ENCODE assay signal across 8 cellular contexts in the genomic region with DNA sequence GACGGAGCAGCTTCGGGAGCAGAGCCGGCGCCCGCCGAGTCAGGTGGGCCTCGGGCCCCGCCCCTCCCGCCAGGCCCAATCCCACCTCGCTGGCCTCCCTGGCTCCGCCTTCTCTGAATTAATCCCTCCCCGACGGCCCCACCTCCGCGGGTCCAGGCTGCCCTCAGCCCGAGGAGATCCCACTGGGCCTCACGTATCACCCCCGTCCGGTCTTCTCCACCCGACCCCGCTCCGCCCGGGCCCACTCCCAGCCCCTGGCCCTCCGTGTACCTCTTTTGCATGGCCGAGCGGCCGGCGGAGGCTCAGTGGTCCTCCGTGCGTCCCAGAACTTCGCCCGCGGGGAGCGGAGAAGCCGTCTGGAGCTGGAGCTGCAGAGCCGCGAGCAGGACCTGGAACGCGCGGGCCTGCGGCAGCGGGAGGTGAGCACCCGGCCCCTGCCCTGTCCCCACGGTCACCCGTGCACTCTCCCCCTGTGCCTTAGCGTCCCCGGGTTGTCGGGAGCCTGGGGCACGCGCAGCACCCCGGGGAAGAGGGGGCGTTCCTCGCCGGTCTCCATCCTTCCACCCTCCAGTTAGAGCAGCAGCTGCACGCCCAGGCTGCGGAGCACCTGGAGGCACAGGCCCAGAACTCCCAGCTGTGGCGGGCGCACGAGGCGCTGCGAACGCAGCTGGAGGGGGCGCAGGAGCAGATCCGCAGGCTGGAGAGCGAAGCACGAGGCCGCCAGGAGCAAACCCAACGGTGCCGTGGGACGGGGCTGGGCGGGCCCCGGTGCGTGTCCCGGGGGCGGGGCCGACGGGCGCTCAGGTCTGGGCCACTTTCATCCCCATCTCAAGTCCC. TPM values are rescaled to one million over a fixed set of nuclear protein-coding genes. Genes with fewer than 3 reads are reported as not detected.
DNase-seq lines count a peak whose midpoint lies in the region; ATAC-seq, FAIRE-seq and TF ChIP-seq lines count a peak whose summit lies in the region.

No MANE protein-coding gene starts in this region.

- H3K27me3 ChIP-seq in H1 (replicated peaks in 1 of 4; ENCODE audit: control insufficient read depth in 3 of 4, extremely low read depth in 1 of 4, insufficient read depth in 3 of 4, low read length in 3 of 4) (peaks cover 6 to 41% (median 31%) of the 10 kb centered on the region in 4 experiments), mesendoderm (ENCODE audit: insufficient read depth, low read length, poor library complexity) (peaks cover 3% of the 10 kb centered on the region), testis (no peaks in the 10 kb centered on the region)

- H2AFZ ChIP-seq in H1 (ENCODE audit: low read length): no peak overlapping the region

- no peak overlapping the region for H3K56ac ChIP-seq in H1 (replicated peaks; ENCODE audit: insufficient read length, low read depth, low read length)
- H3K56ac ChIP-seq in mesendoderm (ENCODE audit: low read length): peak overlapping the region; percentile 76

- H3K23ac ChIP-seq in H1 (ENCODE audit: insufficient read length): no peak overlapping the region
- peak overlapping the region; percentile 66 for H3K23ac ChIP-seq in mesendoderm (ENCODE audit: low read length)

- TF ChIP-seq POLR2A in H1 (IDR thresholded peaks at IDR 0.05; ENCODE audit: control extremely low read depth in 1 of 2, low read depth in 2 of 2, low read length in 2 of 2) (no peak), testis (IDR thresholded peaks at IDR 0.05) (no peak)

- H3K27ac ChIP-seq in H1 (ENCODE audit: low read depth, low read length) (no peak overlapping the region), mesendoderm (ENCODE audit: low read depth, low read length) (no peak overlapping the region), testis (no peak overlapping the region)

- H2BK20ac ChIP-seq in H1 (ENCODE audit: low read length): no peak overlapping the region

- H3K9ac ChIP-seq in H1 (replicated peaks in 1 of 4; ENCODE audit: extremely low read depth in 1 of 4, low read depth in 3 of 4, low read length in 3 of 4) (peak overlapping the region in 2 of 4 experiments; percentile 13 to 29; a peak in 2 of 7 replicates), mesendoderm (ENCODE audit: low read length) (peak overlapping the region; percentile 71)

- H3K4me1 Mint-ChIP-seq in activated CD4-positive, alpha-beta T cell treated with anti-CD3 and anti-CD28 coated beads, Interleukin-2, amount 10 ng/mL, durations not matched to agents 7 days and 5 days: peaks cover 46% of the 10 kb centered on the region

- no peak overlapping the region for H3K27ac Mint-ChIP-seq in activated CD4-positive, alpha-beta T cell treated with anti-CD3 and anti-CD28 coated beads, Interleukin-2, amount 10 ng/mL, durations not matched to agents 7 days and 5 days

- DNase-seq in SIG-M5 treated with dmso at 0.1 percent for 504 hours (lab: John Stamatoyannopoulos, UW; ENCODE audit: unreplicated experiment) (peak; percentile 36), SIG-M5 (lab: John Stamatoyannopoulos, UW) (no peak), NCI-H1694 treated with DMSO at 0.1 percent for 48 hours (lab: John Stamatoyannopoulos, UW) (peak; percentile 50), H1 (ENCODE audit: low read depth in 1 of 2, low spot score in 2 of 2) (no peak), mesendoderm (peak; percentile 90), testis (peak; percentile 84)
- peak; percentile 46 for DNase-seq in activated CD4-positive, alpha-beta T cell treated with anti-CD3 and anti-CD28 coated beads, Interleukin-2, amount 10 ng/mL, durations not matched to agents 7 days and 5 days

- no peak overlapping the region for H3K4me3 Mint-ChIP-seq in activated CD4-positive, alpha-beta T cell treated with anti-CD3 and anti-CD28 coated beads, Interleukin-2, amount 10 ng/mL, durations not matched to agents 7 days and 5 days

- no peak for ATAC-seq in HG03159 (IDR thresholded peaks at IDR 0.05; ENCODE audit: unreplicated experiment)

- no peaks in the 10 kb centered on the region for H3K9me3 Mint-ChIP-seq in activated CD4-positive, alpha-beta T cell treated with anti-CD3 and anti-CD28 coated beads, Interleukin-2, amount 10 ng/mL, durations not matched to agents 7 days and 5 days

- peaks cover 46% of the 10 kb centered on the region for H3K27me3 Mint-ChIP-seq in activated CD4-positive, alpha-beta T cell treated with anti-CD3 and anti-CD28 coated beads, Interleukin-2, amount 10 ng/mL, durations not matched to agents 7 days and 5 days

- H3K79me1 ChIP-seq in H1 (ENCODE audit: low read depth, low read length): no peaks in the 10 kb centered on the region; the same call in 1 of the 2 replicates
- peaks cover 2% of the 10 kb centered on the region for H3K79me1 ChIP-seq in mesendoderm (ENCODE audit: low read length)

- H2BK120ac ChIP-seq in H1 (replicated peaks; ENCODE audit: low read depth, low read length): no peak overlapping the region
- no peak overlapping the region for H2BK120ac ChIP-seq in mesendoderm (ENCODE audit: low read depth, low read length)

- H2BK15ac ChIP-seq in H1 (ENCODE audit: low read length) (peak overlapping the region; percentile 29; the same call in 1 of the 2 replicates), mesendoderm (replicated peaks; ENCODE audit: low read depth) (no peak overlapping the region)

- no peak for TF ChIP-seq RAD21 in H1 (IDR thresholded peaks at IDR 0.05 in 1 of 2, conservative IDR thresholded peaks at IDR 0.05 in 1 of 2; ENCODE audit: low read depth in 2 of 2, low read length in 2 of 2)

- H4K20me1 ChIP-seq in H1 (replicated peaks in 1 of 2; ENCODE audit: control insufficient read depth in 1 of 2, insufficient read depth in 2 of 2, low read length in 2 of 2): peaks cover 2 to 8% of the 10 kb centered on the region in 2 experiments

- TF ChIP-seq EP300 in H1 (IDR thresholded peaks at IDR 0.05; ENCODE audit: borderline replicate concordance in 1 of 2, low read depth in 2 of 2, low read length in 2 of 2): no peak

- no peak overlapping the region for H3K14ac ChIP-seq in H1 (ENCODE audit: insufficient read length)

- peak overlapping the region; percentile 16; the same call in 1 of the 2 replicates for H2BK5ac ChIP-seq in H1 (ENCODE audit: low read depth, low read length)
- H2BK5ac ChIP-seq in mesendoderm (ENCODE audit: low read length): no peak overlapping the region

- H2AK5ac ChIP-seq in H1 (ENCODE audit: low read depth, low read length) (0 out of 2 replicates have a peak overlapping the region, but pooled peaks have one; percentile 28), mesendoderm (ENCODE audit: low read length) (no peak overlapping the region)

- peaks cover 0 to 54% (median 47%) of the 10 kb centered on the region in 4 experiments; a peak in 6 of 7 replicates for H3K4me1 ChIP-seq in H1 (replicated peaks in 1 of 4; ENCODE audit: control insufficient read depth in 3 of 4, insufficient read depth in 4 of 4, low read length in 3 of 4)
- H3K4me1 ChIP-seq in mesendoderm (ENCODE audit: control insufficient read depth, low read depth, low read length): peaks cover 11% of the 10 kb centered on the region
- peaks cover 51% of the 10 kb centered on the region for H3K4me1 ChIP-seq in testis

- H3K18ac ChIP-seq in H1 (ENCODE audit: extremely low read depth, low read length) (peak overlapping the region; percentile 38), mesendoderm (ENCODE audit: low read length) (no peak overlapping the region)

- WGBS in H1 (ENCODE audit: extremely low coverage in 1 of 2, insufficient coverage in 1 of 2, insufficient read length in 1 of 2, insufficient replicate concordance in 2 of 2, low coverage in 1 of 2, low lambda C conversion rate in 2 of 2, missing lambda C conversion rate in 1 of 2), 2 experiments: 2% methylated on average over 53 of the region's 78 CpGs; no CpG with 5 or more reads in 1 of the 2 experiments
- WGBS in mesendoderm (ENCODE audit: extremely low coverage, insufficient coverage, low lambda C conversion rate): no CpG with 5 or more reads among the region's 78 CpGs
- 0 to 2% methylated on average over 24 to 62 of the region's 78 CpGs for WGBS in testis, 2 donors

- H3K36me3 ChIP-seq in H1 (ENCODE audit: control insufficient read depth in 2 of 4, insufficient read depth in 4 of 4, low read length in 3 of 4): no peaks in the 10 kb centered on the region
- H3K36me3 ChIP-seq in mesendoderm (ENCODE audit: control insufficient read depth, insufficient read depth, low read length): no peaks in the 10 kb centered on the region
- no peaks in the 10 kb centered on the region for H3K36me3 ChIP-seq in testis (ENCODE audit: low read depth, missing control alignments)

- H3K79me2 ChIP-seq in H1 (ENCODE audit: control insufficient read depth in 1 of 2, insufficient read depth in 2 of 2, low read length in 2 of 2): no peaks in the 10 kb centered on the region; a peak in 1 of 4 replicates
- no peaks in the 10 kb centered on the region for H3K79me2 ChIP-seq in mesendoderm (ENCODE audit: control insufficient read depth, insufficient read depth, low read length)

- H4K8ac ChIP-seq in H1 (ENCODE audit: extremely low read depth, insufficient read depth, low read length) (0 out of 2 replicates have a peak overlapping the region, but pooled peaks have one; percentile 9), mesendoderm (ENCODE audit: low read depth, low read length) (no peak overlapping the region)

- peak overlapping the region; percentile 39; the same call in 1 of the 2 replicates for H2BK12ac ChIP-seq in H1 (ENCODE audit: low read depth, low read length)

- H3K36me3 Mint-ChIP-seq in activated CD4-positive, alpha-beta T cell treated with anti-CD3 and anti-CD28 coated beads, Interleukin-2, amount 10 ng/mL, durations not matched to agents 7 days and 5 days (ENCODE audit: low read depth): no peaks in the 10 kb centered on the region

- H4K5ac ChIP-seq in H1 (ENCODE audit: insufficient read length, low read depth, low read length) (no peak overlapping the region), mesendoderm (ENCODE audit: low read length) (no peak overlapping the region)

- H3K9me3 ChIP-seq in H1 (ENCODE audit: insufficient read depth in 2 of 2, low read depth in 1 of 2, low read length in 1 of 2) (no peaks in the 10 kb centered on the region), testis (no peaks in the 10 kb centered on the region)

- H3K4ac ChIP-seq in H1 (replicated peaks; ENCODE audit: insufficient read length, low read depth, low read length) (no peak overlapping the region), mesendoderm (ENCODE audit: low read depth, low read length) (no peak overlapping the region)

- H4K91ac ChIP-seq in H1 (replicated peaks; ENCODE audit: insufficient read length, low read length): no peak overlapping the region

- POLR2A ChIA-PET in activated CD4-positive, alpha-beta T cell treated with anti-CD3 and anti-CD28 coated beads, Interleukin-2, amount 10 ng/mL, durations not matched to agents 7 days and 5 days (lab: Charles Lee): no interaction called here
- POLR2A ChIA-PET in H1 (lab: Charles Lee; ENCODE audit: partially characterized antibody): interaction anchor here (0.6 to 53.0 kb wide), 11 partner anchors 0 to 276 kb away, joined by 3 to 1917 read pairs (median 4); a partner anchor contains a TSS

- CTCF ChIA-PET in activated CD4-positive, alpha-beta T cell treated with anti-CD3 and anti-CD28 coated beads, Interleukin-2, amount 10 ng/mL, durations not matched to agents 7 days and 5 days (lab: Charles Lee): interaction anchor here (1.6 to 2.2 kb wide), 2 partner anchors 11 to 12 kb away, joined by 3 to 6 read pairs; a partner anchor contains a TSS
- CTCF ChIA-PET in H1 (lab: Charles Lee; ENCODE audit: partially characterized antibody): interaction anchor here (0.9 to 3.5 kb wide), 10 partner anchors 9 to 34 kb away, joined by 3 to 26 read pairs (median 4); a partner anchor contains a TSS

- peaks cover 34% of the 10 kb centered on the region for H3K23me2 ChIP-seq in H1 (ENCODE audit: low read depth, low read length)

- peak overlapping the region; percentile 45 to 74 (median 56) for H3K4me3 ChIP-seq in H1 (ENCODE audit: extremely low read depth in 1 of 4, insufficient read depth in 2 of 4, low read depth in 3 of 4, low read length in 4 of 4)
- H3K4me3 ChIP-seq in mesendoderm (ENCODE audit: low read length): no peak overlapping the region
- peak overlapping the region; percentile 24 to 40 for H3K4me3 ChIP-seq in testis

- no peak for FAIRE-seq in H1 (lab: Jason Lieb, UNC)

- intact Hi-C loops in testis (cut with DNase I; ENCODE audit: low total_unique reads): no loop called here

- TF ChIP-seq CTCF in H1 (IDR thresholded peaks at IDR 0.05; ENCODE audit: control extremely low read depth in 1 of 3, insufficient read depth in 1 of 3, low read depth in 1 of 3, low read length in 3 of 3) (peak in 1 of 3 experiments; percentile 12; a peak in 1 of 4 replicates), testis (IDR thresholded peaks at IDR 0.05) (no peak)

- H3K4me2 ChIP-seq in H1 (ENCODE audit: insufficient read depth in 1 of 2, low read depth in 2 of 2, low read length in 2 of 2): peak overlapping the region; percentile 84 to 98
- peak overlapping the region; percentile 80 for H3K4me2 ChIP-seq in mesendoderm (ENCODE audit: low read length)

RNA-seq across cellular contexts. Expression of a gene that starts 2.2 kb away (rescaled TPM):
- total RNA-seq in activated CD4-positive, alpha-beta T cell treated with anti-CD3 and anti-CD28 coated beads, Interleukin-2, amount 10 ng/mL, durations not matched to agents 7 days and 5 days: 10 to 100 TPM; 35.4 to 37.6 TPM
- total RNA-seq in H1 (2021; fragmentation: NEBNext Ultra II Directional; extraction: Animal tissue kit (Norgen Biotek cat#: 25700)): 93.4 and 101 TPM in 2 replicates
- polyA plus RNA-seq in H1 (2011; rRNA removed) (212 and 257 TPM in 2 replicates), testis (ENCODE audit: insufficient read depth, low read depth, low replicate concordance) (201 TPM)
- polyA plus RNA-seq in H1 (2011; cell fraction: cytosol; rRNA removed): 196 TPM
- 315 TPM for polyA plus RNA-seq in H1 (2011; cell fraction: nucleus; rRNA removed)
- polyA plus RNA-seq in H1 (2012, experiment 1 of 2): 85.6 to 141 TPM (median 135 TPM) in 4 replicates
- polyA plus RNA-seq in H1 (2012, experiment 2 of 2): 137 TPM
- polyA plus RNA-seq in H1 (2013, experiment 1 of 2): 105 TPM
- 114 TPM for polyA plus RNA-seq in H1 (2013, experiment 2 of 2)
- polyA minus RNA-seq in H1 (2011; rRNA and poly(A)+ RNA removed): 117 and 123 TPM in 2 replicates
- 66.3 TPM for polyA minus RNA-seq in H1 (2011; cell fraction: cytosol; rRNA and poly(A)+ RNA removed)
- polyA minus RNA-seq in H1 (2011; cell fraction: nucleus; rRNA and poly(A)+ RNA removed): 80.7 TPM
- 58.7 TPM for polyA plus RNA-seq in mesendoderm (2013, experiment 1 of 2)
- 55.5 TPM for polyA plus RNA-seq in mesendoderm (2013, experiment 2 of 2)
- 100 to 1,000 TPM; 108 to 195 TPM for total RNA-seq in testis

RNA-seq across cellular contexts. Expression of a gene that starts 2.8 kb away (rescaled TPM):
- total RNA-seq in activated CD4-positive, alpha-beta T cell treated with anti-CD3 and anti-CD28 coated beads, Interleukin-2, amount 10 ng/mL, durations not matched to agents 7 days and 5 days: 1 to 10 TPM; 7.7 to 8.1 TPM
- 26.4 and 29.3 TPM in 2 replicates for total RNA-seq in H1 (2021; fragmentation: NEBNext Ultra II Directional; extraction: Animal tissue kit (Norgen Biotek cat#: 25700))
- polyA plus RNA-seq in H1 (2011; rRNA removed): 18.2 and 34.9 TPM in 2 replicates
- 27.3 TPM for polyA plus RNA-seq in H1 (2011; cell fraction: cytosol; rRNA removed)
- polyA plus RNA-seq in H1 (2011; cell fraction: nucleus; rRNA removed): 119 TPM
- polyA plus RNA-seq in H1 (2012, experiment 1 of 2): 11.5 to 25.5 TPM (median 19.6 TPM) in 4 replicates
- polyA plus RNA-seq in H1 (2012, experiment 2 of 2): 13.0 TPM
- polyA plus RNA-seq in H1 (2013, experiment 1 of 2): 19.0 TPM
- polyA plus RNA-seq in H1 (2013, experiment 2 of 2): 17.3 TPM
- 2.3 and 2.9 TPM in 2 replicates for polyA minus RNA-seq in H1 (2011; rRNA and poly(A)+ RNA removed)
- polyA minus RNA-seq in H1 (2011; cell fraction: cytosol; rRNA and poly(A)+ RNA removed): 10.1 TPM
- 19.8 TPM for polyA minus RNA-seq in H1 (2011; cell fraction: nucleus; rRNA and poly(A)+ RNA removed)
- polyA plus RNA-seq in mesendoderm (2013, experiment 1 of 2): 5.0 TPM
- polyA plus RNA-seq in mesendoderm (2013, experiment 2 of 2): 4.8 TPM
- 1 to 10 TPM; 6.5 to 7.4 TPM for total RNA-seq in testis
- 4.9 TPM for polyA plus RNA-seq in testis (ENCODE audit: insufficient read depth, low read depth, low replicate concordance)

RNA-seq across cellular contexts. Expression of a gene that starts 11.8 kb away (rescaled TPM):
- total RNA-seq in activated CD4-positive, alpha-beta T cell treated with anti-CD3 and anti-CD28 coated beads, Interleukin-2, amount 10 ng/mL, durations not matched to agents 7 days and 5 days: 10 to 100 TPM; 68.9 to 71.9 TPM
- 62.1 and 62.2 TPM in 2 replicates for total RNA-seq in H1 (2021; fragmentation: NEBNext Ultra II Directional; extraction: Animal tissue kit (Norgen Biotek cat#: 25700))
- polyA plus RNA-seq in H1 (2011; rRNA removed) (30.9 and 63.7 TPM in 2 replicates), testis (ENCODE audit: insufficient read depth, low read depth, low replicate concordance) (86.7 TPM)
- polyA plus RNA-seq in H1 (2011; cell fraction: cytosol; rRNA removed): 23.5 TPM
- polyA plus RNA-seq in H1 (2011; cell fraction: nucleus; rRNA removed): 272 TPM
- 27.2 to 66.6 TPM (median 57.4 TPM) in 4 replicates for polyA plus RNA-seq in H1 (2012, experiment 1 of 2)
- polyA plus RNA-seq in H1 (2012, experiment 2 of 2): 30.4 TPM
- 53.9 TPM for polyA plus RNA-seq in H1 (2013, experiment 1 of 2)
- 50.2 TPM for polyA plus RNA-seq in H1 (2013, experiment 2 of 2)
- 20.4 and 30.0 TPM in 2 replicates for polyA minus RNA-seq in H1 (2011; rRNA and poly(A)+ RNA removed)
- 34.8 TPM for polyA minus RNA-seq in H1 (2011; cell fraction: cytosol; rRNA and poly(A)+ RNA removed)
- 76.6 TPM for polyA minus RNA-seq in H1 (2011; cell fraction: nucleus; rRNA and poly(A)+ RNA removed)
- polyA plus RNA-seq in mesendoderm (2013, experiment 1 of 2): 25.3 TPM
- 26.5 TPM for polyA plus RNA-seq in mesendoderm (2013, experiment 2 of 2)
- 100 to 1,000 TPM in 1 of 2 donors, 10 to 100 TPM in 1; 96.7 to 108 TPM for total RNA-seq in testis

RNA-seq across cellular contexts. Expression of a gene that starts 11.8 kb away (rescaled TPM):
- total RNA-seq in activated CD4-positive, alpha-beta T cell treated with anti-CD3 and anti-CD28 coated beads, Interleukin-2, amount 10 ng/mL, durations not matched to agents 7 days and 5 days: 10 to 100 TPM; 90.3 to 96.0 TPM
- 151 and 167 TPM in 2 replicates for total RNA-seq in H1 (2021; fragmentation: NEBNext Ultra II Directional; extraction: Animal tissue kit (Norgen Biotek cat#: 25700))
- polyA plus RNA-seq in H1 (2011; rRNA removed) (140 and 142 TPM in 2 replicates), testis (ENCODE audit: insufficient read depth, low read depth, low replicate concordance) (97.3 TPM)
- polyA plus RNA-seq in H1 (2011; cell fraction: cytosol; rRNA removed): 136 TPM
- 416 TPM for polyA plus RNA-seq in H1 (2011; cell fraction: nucleus; rRNA removed)
- 193 to 318 TPM (median 295 TPM) in 4 replicates for polyA plus RNA-seq in H1 (2012, experiment 1 of 2)
- 68.0 TPM for polyA plus RNA-seq in H1 (2012, experiment 2 of 2)
- 240 TPM for polyA plus RNA-seq in H1 (2013, experiment 1 of 2)
- polyA plus RNA-seq in H1 (2013, experiment 2 of 2): 247 TPM
- 72.5 and 95.8 TPM in 2 replicates for polyA minus RNA-seq in H1 (2011; rRNA and poly(A)+ RNA removed)
- polyA minus RNA-seq in H1 (2011; cell fraction: cytosol; rRNA and poly(A)+ RNA removed): 138 TPM
- polyA minus RNA-seq in H1 (2011; cell fraction: nucleus; rRNA and poly(A)+ RNA removed): 79.6 TPM
- 270 TPM for polyA plus RNA-seq in mesendoderm (2013, experiment 1 of 2)
- polyA plus RNA-seq in mesendoderm (2013, experiment 2 of 2): 276 TPM
- total RNA-seq in testis: 10 to 100 TPM; 32.9 to 48.4 TPM

RNA-seq across cellular contexts. Expression of a gene that starts 12.1 kb away (rescaled TPM):
- 1 to 10 TPM; 7.7 to 7.9 TPM for total RNA-seq in activated CD4-positive, alpha-beta T cell treated with anti-CD3 and anti-CD28 coated beads, Interleukin-2, amount 10 ng/mL, durations not matched to agents 7 days and 5 days
- total RNA-seq in H1 (2021; fragmentation: NEBNext Ultra II Directional; extraction: Animal tissue kit (Norgen Biotek cat#: 25700)): 74.1 and 75.8 TPM in 2 replicates
- polyA plus RNA-seq in H1 (2011; rRNA removed): 145 and 217 TPM in 2 replicates
- polyA plus RNA-seq in H1 (2011; cell fraction: cytosol; rRNA removed): 167 TPM
- 298 TPM for polyA plus RNA-seq in H1 (2011; cell fraction: nucleus; rRNA removed)
- polyA plus RNA-seq in H1 (2012, experiment 1 of 2): 43.0 to 90.8 TPM (median 85.3 TPM) in 4 replicates
- polyA plus RNA-seq in H1 (2012, experiment 2 of 2): 79.3 TPM
- 88.9 TPM for polyA plus RNA-seq in H1 (2013, experiment 1 of 2)
- polyA plus RNA-seq in H1 (2013, experiment 2 of 2): 84.1 TPM
- polyA minus RNA-seq in H1 (2011; rRNA and poly(A)+ RNA removed): 55.7 and 63.0 TPM in 2 replicates
- polyA minus RNA-seq in H1 (2011; cell fraction: cytosol; rRNA and poly(A)+ RNA removed): 58.9 TPM
- polyA minus RNA-seq in H1 (2011; cell fraction: nucleus; rRNA and poly(A)+ RNA removed): 56.8 TPM
- polyA plus RNA-seq in mesendoderm (2013, experiment 1 of 2): 20.6 TPM
- polyA plus RNA-seq in mesendoderm (2013, experiment 2 of 2): 19.9 TPM
- 10 to 100 TPM; 49.1 to 87.0 TPM for total RNA-seq in testis
- polyA plus RNA-seq in testis (ENCODE audit: insufficient read depth, low read depth, low replicate concordance): 47.2 TPM

Comparison
In these comparisons a context has a peak if more than half of its experiments do, and no peak if none do; other contexts are left out.
1. DNase-seq: peak in SIG-M5 treated with dmso at 0.1 percent for 504 hours (single experiment), NCI-H1694 treated with DMSO at 0.1 percent for 48 hours (single experiment), activated CD4-positive, alpha-beta T cell treated with anti-CD3 and anti-CD28 coated beads, Interleukin-2, amount 10 ng/mL, durations not matched to agents 7 days and 5 days (single experiment), mesendoderm (single experiment) and testis (single experiment); none in SIG-M5 (single experiment) and H1 (0 of 2).